12 cellular contexts compared by ENCODE assay signal in the genomic region with DNA sequence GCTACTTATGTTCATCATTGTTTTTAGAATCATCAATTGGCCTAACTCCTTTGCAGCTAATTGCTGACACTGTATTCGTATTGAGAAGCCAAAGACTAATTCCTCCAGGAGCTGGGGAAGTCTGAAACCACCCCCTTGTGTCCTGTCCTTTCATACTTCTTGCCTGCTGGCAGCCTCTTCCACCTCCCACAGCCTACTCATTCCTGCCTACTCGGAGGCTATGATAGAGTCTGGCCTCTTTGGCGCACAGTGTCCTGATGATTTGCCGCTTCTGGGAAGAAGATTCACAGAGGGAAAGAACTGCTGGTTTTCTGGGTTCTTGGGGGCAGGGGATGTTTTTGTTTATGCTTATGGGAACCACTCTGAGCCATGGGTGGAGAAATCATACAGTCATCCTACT. TPM values are rescaled to one million over a fixed set of nuclear protein-coding genes. Genes with fewer than 3 reads are reported as not detected.
DNase-seq lines count a peak whose midpoint lies in the region; ATAC-seq, FAIRE-seq and TF ChIP-seq lines count a peak whose summit lies in the region.
"Had no signal": no experiment of that assay in that cellular context is flagged by ENCODE, and none has a peak within 500 bp of the region (broad histone marks: within the 10 kb centered on the region; RNA-seq: fewer than 3 reads in every experiment).

No MANE protein-coding gene starts in this region.

- POLR2A ChIA-PET in activated CD4-positive, alpha-beta T cell treated with anti-CD3 and anti-CD28 coated beads, Interleukin-2, amount 10 ng/mL, durations not matched to agents 7 days and 5 days (lab: Charles Lee) = no interaction called here
- POLR2A ChIA-PET in endothelial cell of umbilical vein (lab: Charles Lee) = no interaction called here

- no peaks in the 10 kb centered on the region for H3K9me3 Mint-ChIP-seq in activated CD4-positive, alpha-beta T cell treated with anti-CD3 and anti-CD28 coated beads, Interleukin-2, amount 10 ng/mL, durations not matched to agents 7 days and 5 days
- H3K9me3 Mint-ChIP-seq in stimulated activated naive B cell treated with anti-CD40 and anti-IgM and Interleukin-4, amounts not matched to agents 10 μg/mL and 1 μg/mL and 100 μg/mL, for 72 hours = peaks cover 0 to 4% of the 10 kb centered on the region in 2 donors

- no peaks in the 10 kb centered on the region for H3K27me3 ChIP-seq in endothelial cell of umbilical vein (ENCODE audit: control insufficient read depth in 2 of 2, insufficient read depth in 2 of 2, low read length in 2 of 2)
- H3K27me3 ChIP-seq: pancreas, testis had no signal

- no peaks in the 10 kb centered on the region for H3K9me3 ChIP-seq in endothelial cell of umbilical vein (replicated peaks; ENCODE audit: control insufficient read depth, insufficient read depth, low read length)
- H3K9me3 ChIP-seq: pancreas, testis had no signal

- H3K36me3 Mint-ChIP-seq in activated CD4-positive, alpha-beta T cell treated with anti-CD3 and anti-CD28 coated beads, Interleukin-2, amount 10 ng/mL, durations not matched to agents 7 days and 5 days (ENCODE audit: low read depth) = peaks cover 33% of the 10 kb centered on the region
- peaks cover 17 to 49% of the 10 kb centered on the region in 2 donors for H3K36me3 Mint-ChIP-seq in stimulated activated naive B cell treated with anti-CD40 and anti-IgM and Interleukin-4, amounts not matched to agents 10 μg/mL and 1 μg/mL and 100 μg/mL, for 72 hours

- no peak overlapping the region for H3K4me3 ChIP-seq in endothelial cell of umbilical vein (replicated peaks in 1 of 3; ENCODE audit: insufficient read depth in 1 of 3, low read depth in 1 of 3, low read length in 3 of 3)
- H3K4me3 ChIP-seq: pancreas, testis had no signal

- no TSS peak for BruUV-seq in endothelial cell of umbilical vein (replicated peaks; lab: Mats Ljungman, UMichigan)

- peaks cover 8% of the 10 kb centered on the region for H4K20me1 ChIP-seq in endothelial cell of umbilical vein (replicated peaks; ENCODE audit: control insufficient read depth, extremely low read depth, insufficient read depth, low read length)

- H3K4me2 ChIP-seq in endothelial cell of umbilical vein (ENCODE audit: insufficient read depth, low read length) = no peak overlapping the region

- H3K4me1 ChIP-seq in endothelial cell of umbilical vein (ENCODE audit: control insufficient read depth, extremely low read depth, insufficient read depth, low read length) = peaks cover 12% of the 10 kb centered on the region
- H3K4me1 ChIP-seq: testis had no signal

- H3K4me1 Mint-ChIP-seq in activated CD4-positive, alpha-beta T cell treated with anti-CD3 and anti-CD28 coated beads, Interleukin-2, amount 10 ng/mL, durations not matched to agents 7 days and 5 days = peaks cover 66% of the 10 kb centered on the region
- peaks cover 50 to 75% of the 10 kb centered on the region in 2 donors for H3K4me1 Mint-ChIP-seq in stimulated activated naive B cell treated with anti-CD40 and anti-IgM and Interleukin-4, amounts not matched to agents 10 μg/mL and 1 μg/mL and 100 μg/mL, for 72 hours

- H3K9ac ChIP-seq in endothelial cell of umbilical vein (replicated peaks; ENCODE audit: extremely low read depth, insufficient read depth, low read length) = no peak overlapping the region

- peak overlapping the region; percentile 27 for H3K4me3 Mint-ChIP-seq in activated CD4-positive, alpha-beta T cell treated with anti-CD3 and anti-CD28 coated beads, Interleukin-2, amount 10 ng/mL, durations not matched to agents 7 days and 5 days
- H3K4me3 Mint-ChIP-seq in stimulated activated naive B cell treated with anti-CD40 and anti-IgM and Interleukin-4, amounts not matched to agents 10 μg/mL and 1 μg/mL and 100 μg/mL, for 72 hours = peak overlapping the region; percentile 44 to 69

- H3K36me3 ChIP-seq in endothelial cell of umbilical vein (ENCODE audit: control insufficient read depth in 2 of 2, extremely low read depth in 1 of 2, insufficient read depth in 2 of 2, low read length in 2 of 2) = peaks cover 0 to 2% of the 10 kb centered on the region in 2 experiments
- H3K36me3 ChIP-seq: pancreas had no signal

- dilution Hi-C loops in endothelial cell of umbilical vein (cut with MboI; ENCODE audit: extremely low pct_ligation_motif_present, low sequenced_read_pairs) = no loop called here

- H2AFZ ChIP-seq in endothelial cell of umbilical vein (ENCODE audit: low read depth, low read length) = no peak overlapping the region

- intact Hi-C loops in endothelial cell of umbilical vein (cut with micrococcal nuclease) = no loop called here

- H3K79me2 ChIP-seq in endothelial cell of umbilical vein (ENCODE audit: control insufficient read depth, insufficient read depth, low read length) = peaks cover 69% of the 10 kb centered on the region

- no peak for TF ChIP-seq POLR2A in endothelial cell of umbilical vein (IDR thresholded peaks at IDR 0.05; ENCODE audit: low read depth, low read length)

- no peaks in the 10 kb centered on the region for H3K9me1 ChIP-seq in endothelial cell of umbilical vein (replicated peaks; ENCODE audit: control insufficient read depth, extremely low read depth, insufficient read depth, low read length)

- no peak for ATAC-seq in stimulated activated naive B cell treated with anti-CD40 and anti-IgM and Interleukin-4, amounts not matched to agents 10 μg/mL and 1 μg/mL and 100 μg/mL, for 72 hours (replicated peaks)
- no peak for ATAC-seq in HG03439 (IDR thresholded peaks at IDR 0.05; ENCODE audit: unreplicated experiment)

- peak; percentile 12 for FAIRE-seq in endothelial cell of umbilical vein (lab: Jason Lieb, UNC)
- FAIRE-seq: pancreas had no signal

- CTCF ChIA-PET in activated CD4-positive, alpha-beta T cell treated with anti-CD3 and anti-CD28 coated beads, Interleukin-2, amount 10 ng/mL, durations not matched to agents 7 days and 5 days (lab: Charles Lee) = interaction anchor here (1.7 kb wide), 1 partner anchor 13 kb away, joined by 5 read pairs; no protein-coding TSS in a partner anchor
- CTCF ChIA-PET in endothelial cell of umbilical vein (lab: Charles Lee) = interaction anchor here (1.4 kb wide), 1 partner anchor 28 kb away, joined by 6 read pairs; no protein-coding TSS in a partner anchor

- no peak for DNase-seq in activated CD4-positive, alpha-beta T cell treated with anti-CD3 and anti-CD28 coated beads, Interleukin-2, amount 10 ng/mL, durations not matched to agents 7 days and 5 days
- DNase-seq in activated CD4-positive, alpha-beta T cell treated with anti-CD3 and anti-CD28 coated beads for 4 hours = no peak
- peak; percentile 21 for DNase-seq in RPMI7951 (ENCODE audit: low read depth)
- no peak for DNase-seq in endothelial cell of umbilical vein (ENCODE audit: low read depth, low spot score)
- no peak for DNase-seq in stimulated activated naive B cell treated with anti-CD40 and anti-IgM and Interleukin-4, amounts not matched to agents 10 μg/mL and 1 μg/mL and 100 μg/mL, for 72 hours
- DNase-seq in LoVo (ENCODE audit: low spot score) = no peak
- DNase-seq in glomerular visceral epithelial cell (ENCODE audit: extremely low spot score) = no peak
- DNase-seq: activated gamma-delta T cell, pancreas, testis had no signal

- no peaks in the 10 kb centered on the region for H3K27me3 Mint-ChIP-seq in activated CD4-positive, alpha-beta T cell treated with anti-CD3 and anti-CD28 coated beads, Interleukin-2, amount 10 ng/mL, durations not matched to agents 7 days and 5 days
- H3K27me3 Mint-ChIP-seq in stimulated activated naive B cell treated with anti-CD40 and anti-IgM and Interleukin-4, amounts not matched to agents 10 μg/mL and 1 μg/mL and 100 μg/mL, for 72 hours = no peaks in the 10 kb centered on the region

- no peak overlapping the region for H3K27ac ChIP-seq in endothelial cell of umbilical vein (ENCODE audit: insufficient read depth, low read depth, low read length)
- H3K27ac ChIP-seq: testis had no signal

- H3K27ac Mint-ChIP-seq in activated CD4-positive, alpha-beta T cell treated with anti-CD3 and anti-CD28 coated beads, Interleukin-2, amount 10 ng/mL, durations not matched to agents 7 days and 5 days = peak overlapping the region; percentile 73
- H3K27ac Mint-ChIP-seq in stimulated activated naive B cell treated with anti-CD40 and anti-IgM and Interleukin-4, amounts not matched to agents 10 μg/mL and 1 μg/mL and 100 μg/mL, for 72 hours = peak overlapping the region; percentile 47

- no peak for TF ChIP-seq CTCF in endothelial cell of umbilical vein (IDR thresholded peaks at IDR 0.05; ENCODE audit: extremely low read depth in 1 of 2, insufficient read depth in 1 of 2, low read depth in 1 of 2, low read length in 2 of 2)

TF ChIP-seq in endothelial cell of umbilical vein, 7 proteins besides CTCF, POLR2A, EP300 and RAD21:
- TF ChIP-seq EZH2 (IDR thresholded peaks at IDR 0.05; ENCODE audit: borderline replicate concordance, low read depth, low read length, severe bottlenecking) (no peak), MYC (IDR thresholded peaks at IDR 0.05; ENCODE audit: low read depth, low read length) (no peak), GATA2 (IDR thresholded peaks at IDR 0.05; ENCODE audit: insufficient read depth, insufficient read length, low read depth, low read length) (no peak), JUN (IDR thresholded peaks at IDR 0.05; ENCODE audit: borderline replicate concordance, insufficient read depth, insufficient read length, low read depth) (no peak), POLR2AphosphoS5 (IDR thresholded peaks at IDR 0.05; ENCODE audit: insufficient read depth, low read depth, low read length) (no peak), FOS (IDR thresholded peaks at IDR 0.05; ENCODE audit: borderline replicate concordance, insufficient read depth, low read length) (no peak)
- TF ChIP-seq, protein P1, sequence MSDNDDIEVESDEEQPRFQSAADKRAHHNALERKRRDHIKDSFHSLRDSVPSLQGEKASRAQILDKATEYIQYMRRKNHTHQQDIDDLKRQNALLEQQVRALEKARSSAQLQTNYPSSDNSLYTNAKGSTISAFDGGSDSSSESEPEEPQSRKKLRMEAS (IDR thresholded peaks at IDR 0.05; ENCODE audit: insufficient read depth, insufficient read length) = no peak

RNA-seq across cellular contexts. Expression of a gene that starts 21.9 kb away (rescaled TPM):
- not detected for total RNA-seq in activated CD4-positive, alpha-beta T cell treated with anti-CD3 and anti-CD28 coated beads, Interleukin-2, amount 10 ng/mL, durations not matched to agents 7 days and 5 days
- not detected in 2 replicates for total RNA-seq in RPMI7951 (2014; rRNA removed; shearing (Covaris generic))
- total RNA-seq in endothelial cell of umbilical vein = not detected in 2 replicates
- polyA plus RNA-seq in endothelial cell of umbilical vein = not detected in 2 replicates
- not detected in 2 replicates for polyA plus RNA-seq in endothelial cell of umbilical vein (2011; cell fraction: cytosol; rRNA removed)
- not detected in 2 replicates for polyA plus RNA-seq in endothelial cell of umbilical vein (2011; cell fraction: nucleus; rRNA removed)
- polyA plus RNA-seq in endothelial cell of umbilical vein (2012) = not detected in 2 replicates
- polyA minus RNA-seq in endothelial cell of umbilical vein = not detected in 2 replicates
- polyA minus RNA-seq in endothelial cell of umbilical vein (2011; cell fraction: cytosol; rRNA and poly(A)+ RNA removed) = not detected
- not detected in 2 replicates for polyA minus RNA-seq in endothelial cell of umbilical vein (2011; cell fraction: nucleus; rRNA and poly(A)+ RNA removed)
- total RNA-seq: A673, pancreas, testis had no signal
- polyA plus RNA-seq: pancreas had no signal
